ENCODE assay signal across 27 cellular contexts in the genomic region with DNA sequence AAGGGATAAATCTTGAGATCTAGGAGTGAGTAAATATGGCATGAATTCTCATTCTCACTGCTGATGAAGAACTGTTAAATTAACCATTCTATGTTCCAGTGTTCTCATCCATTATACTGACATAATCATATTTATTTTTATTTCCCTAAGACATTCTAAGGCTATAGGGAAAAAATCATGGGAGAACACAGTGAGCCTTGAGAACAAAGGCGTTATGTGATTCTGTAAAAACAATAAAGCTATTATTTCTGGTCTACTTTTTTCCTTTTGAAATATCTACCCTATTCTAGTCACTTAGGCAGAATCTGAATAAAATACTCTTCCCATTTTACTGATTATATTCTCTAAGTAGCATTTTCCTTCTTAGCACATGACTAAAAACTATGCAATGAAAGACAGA.
"Had no signal": no experiment of that assay in that cellular context is flagged by ENCODE, and none has a peak within 500 bp of the region (broad histone marks: within the 10 kb centered on the region; RNA-seq: fewer than 3 reads in every experiment).

No MANE protein-coding gene starts in this region.

- H3K36me3 Mint-ChIP-seq: activated CD4-positive, alpha-beta memory T cell treated with anti-CD3 and anti-CD28 coated beads for 36 hours; activated CD8-positive, alpha-beta memory T cell treated with anti-CD3 and anti-CD28 coated beads, Interleukin-2, amount 10 ng/mL, durations not matched to agents 7 days and 5 days; activated naive CD4-positive, alpha-beta T cell treated with anti-CD3 and anti-CD28 coated beads, Interleukin-2, amount 50 U/mL, for 24 hours; activated naive CD8-positive, alpha-beta T cell treated with anti-CD3 and anti-CD28 coated beads for 36 hours; brain had no signal

- H3K4me3 Mint-ChIP-seq: activated CD4-positive, alpha-beta memory T cell treated with anti-CD3 and anti-CD28 coated beads for 36 hours; activated CD4-positive, alpha-beta T cell treated with anti-CD3 and anti-CD28 coated beads for 36 hours; activated CD4-positive, alpha-beta T cell treated with anti-CD3 and anti-CD28 coated beads, Interleukin-2, amount 10 ng/mL, durations not matched to agents 24 days and 14 days; activated CD8-positive, alpha-beta memory T cell treated with anti-CD3 and anti-CD28 coated beads, Interleukin-2, amount 10 ng/mL, durations not matched to agents 7 days and 5 days; activated CD8-positive, alpha-beta T cell treated with anti-CD3 and anti-CD28 coated beads, Interleukin-2, amount 10 ng/mL, durations not matched to agents 7 days and 5 days; activated naive CD4-positive, alpha-beta T cell treated with anti-CD3 and anti-CD28 coated beads for 36 hours; activated naive CD4-positive, alpha-beta T cell treated with anti-CD3 and anti-CD28 coated beads, Interleukin-2, amount 50 U/mL, for 24 hours; activated naive CD8-positive, alpha-beta T cell treated with anti-CD3 and anti-CD28 coated beads for 36 hours; activated naive CD8-positive, alpha-beta T cell treated with anti-CD3 and anti-CD28 coated beads, Interleukin-2, amount 50 U/mL, for 24 hours; activated T-helper 1 cell treated with anti-CD3 and anti-CD28 coated beads, Interleukin-12 subunit alpha, Interleukin-12 subunit beta, Interleukin-2, Interleukin-4 antibody, amounts not matched to agents 30 ng/mL and 10 ng/mL and 1 ng/mL, durations not matched to agents 14 hours and 24 hours and 36 hours; brain had no signal

- H3K27me3 Mint-ChIP-seq: activated CD4-positive, alpha-beta memory T cell treated with anti-CD3 and anti-CD28 coated beads for 36 hours; activated CD4-positive, alpha-beta T cell treated with anti-CD3 and anti-CD28 coated beads for 36 hours; activated CD4-positive, alpha-beta T cell treated with anti-CD3 and anti-CD28 coated beads, Interleukin-2, amount 10 ng/mL, durations not matched to agents 24 days and 14 days; activated CD8-positive, alpha-beta memory T cell treated with anti-CD3 and anti-CD28 coated beads, Interleukin-2, amount 10 ng/mL, durations not matched to agents 7 days and 5 days; activated naive CD4-positive, alpha-beta T cell treated with anti-CD3 and anti-CD28 coated beads, Interleukin-2, amount 50 U/mL, for 24 hours; activated naive CD8-positive, alpha-beta T cell treated with anti-CD3 and anti-CD28 coated beads for 36 hours; activated naive CD8-positive, alpha-beta T cell treated with anti-CD3 and anti-CD28 coated beads, Interleukin-2, amount 50 U/mL, for 24 hours had no signal

- H3K27ac Mint-ChIP-seq: activated CD4-positive, alpha-beta memory T cell treated with anti-CD3 and anti-CD28 coated beads for 36 hours; activated CD4-positive, alpha-beta T cell treated with anti-CD3 and anti-CD28 coated beads for 36 hours; activated CD4-positive, alpha-beta T cell treated with anti-CD3 and anti-CD28 coated beads, Interleukin-2, amount 10 ng/mL, durations not matched to agents 24 days and 14 days; activated CD8-positive, alpha-beta memory T cell treated with anti-CD3 and anti-CD28 coated beads, Interleukin-2, amount 10 ng/mL, durations not matched to agents 7 days and 5 days; activated CD8-positive, alpha-beta T cell treated with anti-CD3 and anti-CD28 coated beads, Interleukin-2, amount 10 ng/mL, durations not matched to agents 7 days and 5 days; activated naive CD4-positive, alpha-beta T cell treated with anti-CD3 and anti-CD28 coated beads for 36 hours; activated naive CD4-positive, alpha-beta T cell treated with anti-CD3 and anti-CD28 coated beads, Interleukin-2, amount 50 U/mL, for 24 hours; activated naive CD8-positive, alpha-beta T cell treated with anti-CD3 and anti-CD28 coated beads for 36 hours; activated naive CD8-positive, alpha-beta T cell treated with anti-CD3 and anti-CD28 coated beads, Interleukin-2, amount 50 U/mL, for 24 hours; activated T-helper 1 cell treated with anti-CD3 and anti-CD28 coated beads, Interleukin-12 subunit alpha, Interleukin-12 subunit beta, Interleukin-2, Interleukin-4 antibody, amounts not matched to agents 30 ng/mL and 10 ng/mL and 1 ng/mL, durations not matched to agents 14 hours and 24 hours and 36 hours; activated T-helper 2 cell treated with anti-CD3 and anti-CD28 coated beads, Interferon-gamma antibody, Interleukin-2, Interleukin-4, amounts not matched to agents 10 μg/mL and 5 μg/mL and 100 μg/mL, durations not matched to agents 14 hours and 24 hours and 36 hours; brain had no signal

- H3K9me3 Mint-ChIP-seq: activated CD4-positive, alpha-beta memory T cell treated with anti-CD3 and anti-CD28 coated beads for 36 hours; activated CD4-positive, alpha-beta T cell treated with anti-CD3 and anti-CD28 coated beads, Interleukin-2, amount 10 ng/mL, durations not matched to agents 24 days and 14 days; activated naive CD4-positive, alpha-beta T cell treated with anti-CD3 and anti-CD28 coated beads for 36 hours; activated naive CD4-positive, alpha-beta T cell treated with anti-CD3 and anti-CD28 coated beads, Interleukin-2, amount 50 U/mL, for 24 hours; activated naive CD8-positive, alpha-beta T cell treated with anti-CD3 and anti-CD28 coated beads for 36 hours; activated T-helper 1 cell treated with anti-CD3 and anti-CD28 coated beads, Interleukin-12 subunit alpha, Interleukin-12 subunit beta, Interleukin-2, Interleukin-4 antibody, amounts not matched to agents 30 ng/mL and 10 ng/mL and 1 ng/mL, durations not matched to agents 14 hours and 24 hours and 36 hours; brain had no signal

- H3K4me1 Mint-ChIP-seq: activated CD4-positive, alpha-beta T cell treated with anti-CD3 and anti-CD28 coated beads for 36 hours; activated CD4-positive, alpha-beta T cell treated with anti-CD3 and anti-CD28 coated beads, Interleukin-2, amount 10 ng/mL, durations not matched to agents 24 days and 14 days; activated CD8-positive, alpha-beta memory T cell treated with anti-CD3 and anti-CD28 coated beads, Interleukin-2, amount 10 ng/mL, durations not matched to agents 7 days and 5 days; activated naive CD4-positive, alpha-beta T cell treated with anti-CD3 and anti-CD28 coated beads, Interleukin-2, amount 50 U/mL, for 24 hours; activated naive CD8-positive, alpha-beta T cell treated with anti-CD3 and anti-CD28 coated beads for 36 hours; activated naive CD8-positive, alpha-beta T cell treated with anti-CD3 and anti-CD28 coated beads, Interleukin-2, amount 50 U/mL, for 24 hours; brain had no signal

- ATAC-seq: activated CD4-positive, alpha-beta T cell treated with anti-CD3 and anti-CD28 coated beads for 36 hours; activated CD8-positive, alpha-beta memory T cell treated with anti-CD3 and anti-CD28 coated beads, Interleukin-2, amount 10 ng/mL, durations not matched to agents 7 days and 5 days; activated CD8-positive, alpha-beta T cell treated with anti-CD3 and anti-CD28 coated beads, Interleukin-2, amount 10 ng/mL, durations not matched to agents 7 days and 5 days; activated naive CD8-positive, alpha-beta T cell treated with anti-CD3 and anti-CD28 coated beads, Interleukin-2, amount 50 U/mL, for 24 hours; heart left ventricle had no signal

- DNase-seq: activated CD4-positive, alpha-beta memory T cell treated with anti-CD3 and anti-CD28 coated beads for 36 hours; activated CD4-positive, alpha-beta T cell treated with anti-CD3 and anti-CD28 coated beads for 36 hours; activated CD4-positive, CD25-positive, alpha-beta regulatory T cell; activated CD4-positive, CD25-positive, alpha-beta regulatory T cell treated with anti-CD3 and anti-CD28 coated beads, Interleukin-2, amount 50 U/mL, for 72 hours; activated CD8-positive, alpha-beta memory T cell treated with anti-CD3 and anti-CD28 coated beads, Interleukin-2, amount 10 ng/mL, durations not matched to agents 7 days and 5 days; activated CD8-positive, alpha-beta memory T cell treated with anti-CD3 and anti-CD28 coated beads, Interleukin-2, amount 50 U/mL, for 4 hours; activated CD8-positive, alpha-beta T cell treated with anti-CD3 and anti-CD28 coated beads, Interleukin-2, amount 10 ng/mL, durations not matched to agents 7 days and 5 days; activated effector memory CD4-positive, alpha-beta T cell treated with anti-CD3 and anti-CD28 coated beads, Interleukin-2, amount 50 U/mL, for 16 hours; activated naive CD4-positive, alpha-beta T cell treated with anti-CD3 and anti-CD28 coated beads for 36 hours; activated naive CD8-positive, alpha-beta T cell treated with anti-CD3 and anti-CD28 coated beads for 36 hours; activated naive CD8-positive, alpha-beta T cell treated with anti-CD3 and anti-CD28 coated beads, Interleukin-2, amount 50 U/mL, for 24 hours; activated T-cell treated with anti-CD3 and anti-CD28 coated beads, Interleukin-2, amount 50 U/mL, for 1 hour; activated T-cell treated with anti-CD3 and anti-CD28 coated beads, Interleukin-2, amount 50 U/mL, for 48 hours; adrenal gland; central memory CD4-positive, alpha-beta T cell; cerebellar nuclear complex; colonic mucosa; effector CD8-positive, alpha-beta T cell; esophagus squamous epithelium; glutamatergic neuron; heart left ventricle; T-helper 2 cell had no signal
